Comparison of ENCODE assay signal across 24 cellular contexts in the genomic region with DNA sequence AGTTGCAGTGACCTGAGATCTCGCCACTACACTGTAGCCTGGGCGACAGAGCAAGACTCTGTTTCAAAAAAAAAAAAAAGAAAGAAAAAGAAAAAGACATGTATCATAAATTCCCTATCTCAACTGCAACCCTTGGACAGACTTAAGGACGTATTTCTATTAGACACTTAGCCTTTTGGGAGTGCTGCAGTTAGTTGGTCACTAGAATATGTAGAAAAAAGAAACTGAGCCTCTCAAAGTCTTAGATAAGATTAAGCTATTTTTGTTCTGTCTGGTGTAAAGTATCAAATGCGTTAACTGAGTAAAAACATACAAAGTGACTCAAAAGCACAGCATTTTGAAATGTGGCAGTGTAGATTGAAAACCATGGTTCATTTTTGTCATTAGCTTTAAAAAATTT. TPM values are rescaled to one million over a fixed set of nuclear protein-coding genes. Genes with fewer than 3 reads are reported as not detected.
DNase-seq lines count a peak whose midpoint lies in the region; ATAC-seq and TF ChIP-seq lines count a peak whose summit lies in the region.
"Had no signal": no experiment of that assay in that cellular context is flagged by ENCODE, and none has a peak within 500 bp of the region (broad histone marks: within the 10 kb centered on the region; RNA-seq: fewer than 3 reads in every experiment).

No MANE protein-coding gene starts in this region.

- WGBS in spleen, 5 donors: 73 to 83% (median 79%) methylated on average over 4 of the region's 4 CpGs
- 59 to 70% methylated on average over 4 of the region's 4 CpGs for WGBS in transverse colon (ENCODE audit: low coverage in 1 of 2), 2 donors
- WGBS in prostate gland: 78% methylated on average over 4 of the region's 4 CpGs

- peak overlapping the region; percentile 1 for H3K27ac ChIP-seq in brain microvascular endothelial cell
- H3K27ac ChIP-seq in spleen: peak overlapping the region in 6 of 8 donors; percentile 36 to 56 (median 51)
- H3K27ac ChIP-seq in transverse colon: peak overlapping the region in 2 of 4 donors; percentile 27 to 43
- no peak overlapping the region for H3K27ac ChIP-seq in prostate gland
- H3K27ac ChIP-seq: BLaER1 had no signal

- peaks cover 9 to 60% (median 29%) of the 10 kb centered on the region in 6 donors for H3K4me1 ChIP-seq in spleen
- peaks cover 7 to 70% (median 37%) of the 10 kb centered on the region in 4 donors for H3K4me1 ChIP-seq in transverse colon
- H3K4me1 ChIP-seq in prostate gland (replicated peaks): no peaks in the 10 kb centered on the region
- H3K4me1 ChIP-seq: parathyroid adenoma had no signal

- TF ChIP-seq CTCF in HFFc6 (IDR thresholded peaks at IDR 0.05) (no peak), brain microvascular endothelial cell (IDR thresholded peaks at IDR 0.05; ENCODE audit: low read depth, low read length, missing control alignments) (no peak), spleen (IDR thresholded peaks at IDR 0.05 in 8 of 11, conservative IDR thresholded peaks at IDR 0.05 in 3 of 11) (no peak), transverse colon (IDR thresholded peaks at IDR 0.05) (no peak), prostate gland (IDR thresholded peaks at IDR 0.05) (no peak)

- in situ Hi-C loops in brain microvascular endothelial cell (cut with HindIII; ENCODE audit: low pct_ligation_motif_present, low sequenced_read_pairs): no loop called here
- in situ Hi-C loops in transverse colon (cut with MboI; ENCODE audit: low pct_ligation_motif_present in 1 of 4, low pct_unique_long_range_greater_than_20kb in 1 of 4, low sequenced_read_pairs in 3 of 4): no loop called here

- H3K9me3 ChIP-seq in spleen (no peaks in the 10 kb centered on the region), transverse colon (no peaks in the 10 kb centered on the region), prostate gland (no peaks in the 10 kb centered on the region)
- H3K9me3 ChIP-seq: BLaER1, HAP-1, MG63 had no signal

- no peaks in the 10 kb centered on the region for H3K36me3 ChIP-seq in brain microvascular endothelial cell (replicated peaks)
- H3K36me3 ChIP-seq in spleen: no peaks in the 10 kb centered on the region
- H3K36me3 ChIP-seq in transverse colon: no peaks in the 10 kb centered on the region
- H3K36me3 ChIP-seq in prostate gland: no peaks in the 10 kb centered on the region
- H3K36me3 ChIP-seq: BLaER1, HAP-1, MG63 had no signal

- peaks cover 58% of the 10 kb centered on the region for H3K4me1 Mint-ChIP-seq in HFFc6 (ENCODE audit: low read depth)

- no peak overlapping the region for H3K4me3 Mint-ChIP-seq in HFFc6
- H3K4me3 Mint-ChIP-seq: activated T-cell treated with anti-CD3 and anti-CD28 coated beads, Interleukin-2, amount 50 U/mL, for 4 hours; IgD-negative memory B cell; mesothelial cell of epicardium; natural killer cell treated with Interleukin-12 subunit alpha and Interleukin-12 subunit beta and Interleukin-15 and Interleukin-18, amount 100 ng/mL, for 72 hours; stimulated activated naive CD8-positive, alpha-beta T cell treated with anti-CD3 and anti-CD28 coated beads, Interleukin-15, amount 100 ng/mL, for 72 hours had no signal

- no peak for DNase-seq in HFFc6
- peak; percentile 17 for DNase-seq in brain microvascular endothelial cell
- DNase-seq in left ventricle myocardium superior: no peak
- no peak for DNase-seq in spleen
- no peak for DNase-seq in transverse colon
- DNase-seq in activated CD8-positive, alpha-beta memory T cell treated with anti-CD3 and anti-CD28 coated beads for 24 hours: no peak
- no peak for DNase-seq in HuH-7.5 (ENCODE audit: low spot score)
- DNase-seq in prostate gland (ENCODE audit: low spot score): no peak
- DNase-seq: activated CD4-positive, CD25-positive, alpha-beta regulatory T cell treated with anti-CD3 and anti-CD28 coated beads, Interleukin-2, amount 50 U/mL, for 72 hours; activated naive CD4-positive, alpha-beta T cell treated with Interleukin-2 at 50 U/mL for 16 hours; activated T-cell treated with anti-CD3 and anti-CD28 coated beads, Interleukin-2, amount 50 U/mL, for 4 hours; cortex of kidney; foreskin melanocyte; MG63; NCI-H1436; NCI-H526; stimulated activated CD4-positive, alpha-beta T cell treated with anti-CD3 and anti-CD28 coated beads, Interleukin-2, amount 100 ng/mL, for 48 hours; stimulated activated naive CD8-positive, alpha-beta T cell treated with anti-CD3 and anti-CD28 coated beads, Interleukin-15, amount 100 ng/mL, for 72 hours had no signal

- H3K27ac Mint-ChIP-seq in HFFc6: peak overlapping the region; percentile 2; the same call in 1 of the 2 replicates
- H3K27ac Mint-ChIP-seq: IgD-negative memory B cell; mesothelial cell of epicardium; natural killer cell treated with Interleukin-12 subunit alpha and Interleukin-12 subunit beta and Interleukin-15 and Interleukin-18, amount 100 ng/mL, for 72 hours; stimulated activated naive CD8-positive, alpha-beta T cell treated with anti-CD3 and anti-CD28 coated beads, Interleukin-15, amount 100 ng/mL, for 72 hours had no signal

- no peak for TF ChIP-seq POLR2A in spleen (IDR thresholded peaks at IDR 0.05)
- no peak for TF ChIP-seq POLR2A in transverse colon (IDR thresholded peaks at IDR 0.05)
- no peak for TF ChIP-seq POLR2A in prostate gland (IDR thresholded peaks at IDR 0.05)

- intact Hi-C loops in left ventricle myocardium superior (cut with micrococcal nuclease) (no loop called here), spleen (cut with DNase I; ENCODE audit: low total_unique reads) (no loop called here), transverse colon (cut with DNase I; ENCODE audit: low total_unique reads) (no loop called here), prostate gland (cut with DNase I) (no loop called here)

- H3K9me3 Mint-ChIP-seq in HFFc6: no peaks in the 10 kb centered on the region
- H3K9me3 Mint-ChIP-seq: activated T-cell treated with anti-CD3 and anti-CD28 coated beads, Interleukin-2, amount 50 U/mL, for 4 hours; IgD-negative memory B cell; mesothelial cell of epicardium; natural killer cell treated with Interleukin-12 subunit alpha and Interleukin-12 subunit beta and Interleukin-15 and Interleukin-18, amount 100 ng/mL, for 72 hours; stimulated activated naive CD8-positive, alpha-beta T cell treated with anti-CD3 and anti-CD28 coated beads, Interleukin-15, amount 100 ng/mL, for 72 hours had no signal

- no peak for TF ChIP-seq EP300 in transverse colon (IDR thresholded peaks at IDR 0.05; ENCODE audit: low read depth)

- ATAC-seq in left ventricle myocardium superior: peak; percentile 50
- ATAC-seq: activated T-cell treated with anti-CD3 and anti-CD28 coated beads, Interleukin-2, amount 50 U/mL, for 4 hours; natural killer cell treated with Interleukin-12 subunit alpha and Interleukin-12 subunit beta and Interleukin-15 and Interleukin-18, amount 100 ng/mL, for 72 hours; stimulated activated naive CD8-positive, alpha-beta T cell treated with anti-CD3 and anti-CD28 coated beads, Interleukin-15, amount 100 ng/mL, for 72 hours had no signal

- H3K27me3 ChIP-seq in brain microvascular endothelial cell (replicated peaks): no peaks in the 10 kb centered on the region
- no peaks in the 10 kb centered on the region for H3K27me3 ChIP-seq in spleen (replicated peaks in 1 of 7)
- H3K27me3 ChIP-seq in transverse colon: no peaks in the 10 kb centered on the region
- H3K27me3 ChIP-seq in prostate gland (replicated peaks; ENCODE audit: insufficient read depth): no peaks in the 10 kb centered on the region
- H3K27me3 ChIP-seq: BLaER1, MG63 had no signal

- peaks cover 14% of the 10 kb centered on the region; the same call in 1 of the 2 replicates for H3K36me3 Mint-ChIP-seq in HFFc6 (ENCODE audit: low read depth)
- H3K36me3 Mint-ChIP-seq: IgD-negative memory B cell; natural killer cell treated with Interleukin-12 subunit alpha and Interleukin-12 subunit beta and Interleukin-15 and Interleukin-18, amount 100 ng/mL, for 72 hours had no signal

- H3K27me3 Mint-ChIP-seq in HFFc6 (ENCODE audit: insufficient read depth): no peaks in the 10 kb centered on the region
- H3K27me3 Mint-ChIP-seq: IgD-negative memory B cell; natural killer cell treated with Interleukin-12 subunit alpha and Interleukin-12 subunit beta and Interleukin-15 and Interleukin-18, amount 100 ng/mL, for 72 hours; stimulated activated naive CD8-positive, alpha-beta T cell treated with anti-CD3 and anti-CD28 coated beads, Interleukin-15, amount 100 ng/mL, for 72 hours had no signal

- H3K4me3 ChIP-seq in brain microvascular endothelial cell (ENCODE audit: low read depth, low read length) (no peak overlapping the region), spleen (no peak overlapping the region), transverse colon (no peak overlapping the region), prostate gland (no peak overlapping the region)
- H3K4me3 ChIP-seq: BLaER1, HAP-1, MG63 had no signal

RNA-seq across cellular contexts. Expression of a gene that starts 7.3 kb away (rescaled TPM):
- 10 to 100 TPM; 17.7 to 29.2 (median 23.8) TPM for total RNA-seq in HFFc6 (2021; fragmentation: NEBNext Ultra II Directional; extraction: Animal tissue kit (Norgen Biotek cat#: 25700))
- total RNA-seq in left ventricle myocardium superior (16.4 TPM), spleen (10 to 100 TPM; 21.8 to 34.3 (median 30.2) TPM), transverse colon (100 to 1,000 TPM in 3 of 4 donors, 10 to 100 TPM in 1; 59.1 to 287 (median 154) TPM), prostate gland (10 to 100 TPM; 21.2 to 47.1 TPM)
- 1 to 10 TPM; 3.5 to 9.2 (median 7.3) TPM for polyA plus RNA-seq in spleen

Comparison
In these comparisons a context has a peak if more than half of its experiments do, and no peak if none do; other contexts are left out.
1. H3K27ac ChIP-seq: peak in brain microvascular endothelial cell (single experiment) and spleen (6 of 8); none in prostate gland (0 of 2).